Comparison of ENCODE assay signal across 8 cellular contexts in genomic region chr11:64863381-64864060, GRCh38. TPM values are rescaled to one million over a fixed set of nuclear protein-coding genes. Genes with fewer than 3 reads are reported as not detected.
DNase-seq lines count a peak whose midpoint lies in the region; ATAC-seq and TF ChIP-seq lines count a peak whose summit lies in the region.

No MANE protein-coding gene starts in this region.

- ATAC-seq in natural killer cell treated with Interleukin-12 subunit alpha and Interleukin-12 subunit beta and Interleukin-15 and Interleukin-18, amount 100 ng/mL, for 72 hours: no peak
- no peak for ATAC-seq in GM19467 (IDR thresholded peaks at IDR 0.05; ENCODE audit: unreplicated experiment)

- peak overlapping the region; percentile 54 for H3K27ac Mint-ChIP-seq in dendritic cell treated with granulocyte-macrophage colony-stimulating factor and Interleukin-4, amounts not matched to agents 40 ng/mL and 50 ng/mL, for 4 days
- peak overlapping the region; percentile 88 to 92 for H3K27ac Mint-ChIP-seq in natural killer cell treated with Interleukin-12 subunit alpha and Interleukin-12 subunit beta and Interleukin-15 and Interleukin-18, amount 100 ng/mL, for 72 hours

- intact Hi-C loops in dendritic cell treated with granulocyte-macrophage colony-stimulating factor and Interleukin-4, amounts not matched to agents 40 ng/mL and 50 ng/mL, for 4 days (cut with micrococcal nuclease): no loop called here

- H3K4me3 Mint-ChIP-seq in dendritic cell treated with granulocyte-macrophage colony-stimulating factor and Interleukin-4, amounts not matched to agents 40 ng/mL and 50 ng/mL, for 4 days: peak overlapping the region; percentile 27
- peak overlapping the region; percentile 75 for H3K4me3 Mint-ChIP-seq in natural killer cell treated with Interleukin-12 subunit alpha and Interleukin-12 subunit beta and Interleukin-15 and Interleukin-18, amount 100 ng/mL, for 72 hours

- H3K27me3 Mint-ChIP-seq in dendritic cell treated with granulocyte-macrophage colony-stimulating factor and Interleukin-4, amounts not matched to agents 40 ng/mL and 50 ng/mL, for 4 days: peaks cover 9% of the 10 kb centered on the region
- H3K27me3 Mint-ChIP-seq in natural killer cell treated with Interleukin-12 subunit alpha and Interleukin-12 subunit beta and Interleukin-15 and Interleukin-18, amount 100 ng/mL, for 72 hours: no peaks in the 10 kb centered on the region

- no peaks in the 10 kb centered on the region for H3K9me3 Mint-ChIP-seq in dendritic cell treated with granulocyte-macrophage colony-stimulating factor and Interleukin-4, amounts not matched to agents 40 ng/mL and 50 ng/mL, for 4 days
- peaks cover 5% of the 10 kb centered on the region for H3K9me3 Mint-ChIP-seq in natural killer cell treated with Interleukin-12 subunit alpha and Interleukin-12 subunit beta and Interleukin-15 and Interleukin-18, amount 100 ng/mL, for 72 hours

- DNase-seq in AG10803 (ENCODE audit: low read depth) (peak; percentile 36), NCI-H2227 (lab: John Stamatoyannopoulos, UW; ENCODE audit: unreplicated experiment) (peak; percentile 65), NCI-H2029 treated with DMSO at 0.1 percent for 48 hours (lab: John Stamatoyannopoulos, UW) (no peak), COR-L47 (lab: John Stamatoyannopoulos, UW) (no peak), AG20443 (ENCODE audit: low spot score) (no peak)
- no peak for DNase-seq in natural killer cell treated with Interleukin-12 subunit alpha and Interleukin-12 subunit beta and Interleukin-15 and Interleukin-18, amount 100 ng/mL, for 72 hours (ENCODE audit: low spot score)

- peaks cover 87% of the 10 kb centered on the region for H3K4me1 Mint-ChIP-seq in dendritic cell treated with granulocyte-macrophage colony-stimulating factor and Interleukin-4, amounts not matched to agents 40 ng/mL and 50 ng/mL, for 4 days (ENCODE audit: low read depth)
- peaks cover 69 to 75% of the 10 kb centered on the region in 2 donors for H3K4me1 Mint-ChIP-seq in natural killer cell treated with Interleukin-12 subunit alpha and Interleukin-12 subunit beta and Interleukin-15 and Interleukin-18, amount 100 ng/mL, for 72 hours (ENCODE audit: low read depth in 2 of 2)

- TF ChIP-seq CTCF in AG10803 (conservative IDR thresholded peaks at IDR 0.05; ENCODE audit: low read length): no peak

- no peak overlapping the region for H3K4me3 ChIP-seq in AG10803 (ENCODE audit: low read length)

- peaks cover 38% of the 10 kb centered on the region for H3K36me3 Mint-ChIP-seq in dendritic cell treated with granulocyte-macrophage colony-stimulating factor and Interleukin-4, amounts not matched to agents 40 ng/mL and 50 ng/mL, for 4 days (ENCODE audit: low read depth)
- peaks cover 6% of the 10 kb centered on the region for H3K36me3 Mint-ChIP-seq in natural killer cell treated with Interleukin-12 subunit alpha and Interleukin-12 subunit beta and Interleukin-15 and Interleukin-18, amount 100 ng/mL, for 72 hours

RNA-seq across cellular contexts. Expression of gene EHD1, which starts 14.9 kb away (rescaled TPM):
- total RNA-seq in natural killer cell treated with Interleukin-12 subunit alpha and Interleukin-12 subunit beta and Interleukin-15 and Interleukin-18, amount 100 ng/mL, for 72 hours: 100 to 1,000 TPM; 202 to 235 TPM

RNA-seq across cellular contexts. Expression of gene CDC42BPG, which starts 19.1 kb away (rescaled TPM):
- total RNA-seq in natural killer cell treated with Interleukin-12 subunit alpha and Interleukin-12 subunit beta and Interleukin-15 and Interleukin-18, amount 100 ng/mL, for 72 hours: 1 to 10 TPM in 1 of 2 donors, under 1 TPM in 1; 0.59 to 1.9 TPM

RNA-seq across cellular contexts. Expression of gene MEN1, which starts 53.2 kb away (rescaled TPM):
- 10 to 100 TPM; 32.6 to 53.5 TPM for total RNA-seq in natural killer cell treated with Interleukin-12 subunit alpha and Interleukin-12 subunit beta and Interleukin-15 and Interleukin-18, amount 100 ng/mL, for 72 hours

RNA-seq across cellular contexts. Expression of gene ATG2A, which starts 53.5 kb away (rescaled TPM):
- total RNA-seq in natural killer cell treated with Interleukin-12 subunit alpha and Interleukin-12 subunit beta and Interleukin-15 and Interleukin-18, amount 100 ng/mL, for 72 hours: 10 to 100 TPM; 24.1 to 31.9 TPM

Comparison
In these comparisons a context has a peak if more than half of its experiments do, and no peak if none do; other contexts are left out.
1. DNase-seq: peak in AG10803 (single experiment) and NCI-H2227 (single experiment); none in natural killer cell treated with Interleukin-12 subunit alpha and Interleukin-12 subunit beta and Interleukin-15 and Interleukin-18, amount 100 ng/mL, for 72 hours (single experiment), NCI-H2029 treated with DMSO at 0.1 percent for 48 hours (single experiment), COR-L47 (single experiment) and AG20443 (single experiment).